Comparison of ENCODE assay signal across 1 cellular context in the genomic region with DNA sequence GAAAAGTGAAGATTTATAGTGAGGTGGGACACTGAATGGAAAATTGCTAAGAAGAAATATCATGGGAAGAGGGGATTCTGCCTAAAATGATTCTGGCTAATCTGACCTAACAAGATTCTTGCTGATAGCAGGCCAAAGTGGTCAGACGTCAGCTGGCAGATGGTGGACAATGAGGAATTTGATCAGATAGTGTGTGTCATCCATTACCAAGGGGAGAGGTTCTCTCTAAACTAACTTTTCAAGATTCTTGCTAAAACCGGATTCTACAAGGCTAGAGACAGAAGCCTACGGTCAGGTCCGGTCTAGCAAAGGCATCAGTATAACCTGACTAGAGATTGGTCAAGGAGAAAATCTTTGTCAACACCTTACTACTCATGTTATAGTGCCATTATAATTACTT.
TF ChIP-seq lines count a peak whose summit lies in the region.

No MANE protein-coding gene starts in this region.

TF ChIP-seq in H1, 55 proteins besides CTCF, POLR2A, EP300 and RAD21 (continued from another document):
- no peak for TF ChIP-seq E2F6 (IDR thresholded peaks at IDR 0.05)
